In genomic region chr13:74450976-74451375, GRCh38 we compare ENCODE assay signal across 1 cellular context.
TF ChIP-seq lines count a peak whose summit lies in the region.

No MANE protein-coding gene starts in this region.

TF ChIP-seq in IMR-90, 13 proteins besides CTCF, POLR2A, EP300 and RAD21:
- TF ChIP-seq RCOR1 (IDR thresholded peaks at IDR 0.05; ENCODE audit: insufficient replicate concordance, low read length) (no peak), NFE2L2 (IDR thresholded peaks at IDR 0.05; ENCODE audit: low read depth, low read length) (no peak), ELK1 (IDR thresholded peaks at IDR 0.05; ENCODE audit: borderline replicate concordance, low read depth, low read length) (no peak)
- TF ChIP-seq, protein P1, sequence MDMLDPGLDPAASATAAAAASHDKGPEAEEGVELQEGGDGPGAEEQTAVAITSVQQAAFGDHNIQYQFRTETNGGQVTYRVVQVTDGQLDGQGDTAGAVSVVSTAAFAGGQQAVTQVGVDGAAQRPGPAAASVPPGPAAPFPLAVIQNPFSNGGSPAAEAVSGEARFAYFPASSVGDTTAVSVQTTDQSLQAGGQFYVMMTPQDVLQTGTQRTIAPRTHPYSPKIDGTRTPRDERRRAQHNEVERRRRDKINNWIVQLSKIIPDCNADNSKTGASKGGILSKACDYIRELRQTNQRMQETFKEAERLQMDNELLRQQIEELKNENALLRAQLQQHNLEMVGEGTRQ (IDR thresholded peaks at IDR 0.05; ENCODE audit: low read depth, low read length) = no peak
